10 cellular contexts compared by ENCODE assay signal in the genomic region with DNA sequence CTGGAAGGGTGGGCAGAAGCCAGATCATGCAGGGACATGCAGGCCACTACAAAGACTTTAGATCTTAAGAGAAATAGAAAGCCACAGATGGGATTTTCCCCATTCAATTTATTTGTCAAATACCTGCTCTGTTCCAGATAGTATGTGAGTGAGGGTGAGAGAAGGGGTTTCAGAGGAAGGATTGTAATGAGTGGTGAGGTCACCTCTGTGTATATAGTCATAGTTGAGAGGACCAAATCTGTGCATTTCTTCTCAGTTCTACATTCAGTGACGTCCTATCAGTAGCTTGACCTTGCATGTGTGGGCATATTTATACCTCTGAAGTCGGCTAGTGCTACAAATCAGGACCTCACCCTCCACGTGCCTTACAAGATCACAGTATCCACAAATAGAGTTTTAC.
"Had no signal": no experiment of that assay in that cellular context is flagged by ENCODE, and none has a peak within 500 bp of the region (broad histone marks: within the 10 kb centered on the region; RNA-seq: fewer than 3 reads in every experiment).

No MANE protein-coding gene starts in this region.

- H3K4me3 Mint-ChIP-seq: activated CD4-positive, alpha-beta memory T cell treated with anti-CD3 and anti-CD28 coated beads, Interleukin-2, amount 10 ng/mL, durations not matched to agents 7 days and 5 days; activated T-helper 1 cell treated with anti-CD3 and anti-CD28 coated beads, Interleukin-12 subunit alpha, Interleukin-12 subunit beta, Interleukin-2, Interleukin-4 antibody, amounts not matched to agents 30 ng/mL and 10 ng/mL and 1 ng/mL, durations not matched to agents 14 hours and 24 hours and 36 hours; neural crest cell; T-helper 2 cell treated with Interferon-gamma antibody and Interleukin-4, amounts not matched to agents 5 μg/mL and 100 μg/mL, for 36 hours had no signal

- DNase-seq: activated CD4-positive, alpha-beta memory T cell treated with anti-CD3 and anti-CD28 coated beads, Interleukin-2, amount 10 ng/mL, durations not matched to agents 7 days and 5 days; activated CD4-positive, CD25-positive, alpha-beta regulatory T cell treated with anti-CD3 and anti-CD28 coated beads, Interleukin-2, amount 50 U/mL, for 72 hours; activated naive CD4-positive, alpha-beta T cell; hypothalamus; retina; stimulated activated CD4-positive, alpha-beta T cell treated with anti-CD3 and anti-CD28 coated beads, Interleukin-4, amount 100 ng/mL, for 4 hours; transverse colon had no signal

- H3K27ac Mint-ChIP-seq: activated CD4-positive, alpha-beta memory T cell treated with anti-CD3 and anti-CD28 coated beads, Interleukin-2, amount 10 ng/mL, durations not matched to agents 7 days and 5 days; activated T-helper 1 cell treated with anti-CD3 and anti-CD28 coated beads, Interleukin-12 subunit alpha, Interleukin-12 subunit beta, Interleukin-2, Interleukin-4 antibody, amounts not matched to agents 30 ng/mL and 10 ng/mL and 1 ng/mL, durations not matched to agents 14 hours and 24 hours and 36 hours; T-helper 2 cell treated with Interferon-gamma antibody and Interleukin-4, amounts not matched to agents 5 μg/mL and 100 μg/mL, for 36 hours had no signal

- H3K4me1 Mint-ChIP-seq: activated CD4-positive, alpha-beta memory T cell treated with anti-CD3 and anti-CD28 coated beads, Interleukin-2, amount 10 ng/mL, durations not matched to agents 7 days and 5 days; neural crest cell had no signal

- H3K9me3 Mint-ChIP-seq: activated CD4-positive, alpha-beta memory T cell treated with anti-CD3 and anti-CD28 coated beads, Interleukin-2, amount 10 ng/mL, durations not matched to agents 7 days and 5 days; activated T-helper 1 cell treated with anti-CD3 and anti-CD28 coated beads, Interleukin-12 subunit alpha, Interleukin-12 subunit beta, Interleukin-2, Interleukin-4 antibody, amounts not matched to agents 30 ng/mL and 10 ng/mL and 1 ng/mL, durations not matched to agents 14 hours and 24 hours and 36 hours; neural crest cell; T-helper 2 cell treated with Interferon-gamma antibody and Interleukin-4, amounts not matched to agents 5 μg/mL and 100 μg/mL, for 36 hours had no signal
